ENCODE assay signal across 8 cellular contexts in genomic region chr2:207163815-207164747, GRCh38.
A peak's percentile ranks its signal among the peaks of the same experiment; 100 is the strongest.
DNase-seq lines count a peak whose midpoint lies in the region; ATAC-seq lines count a peak whose summit lies in the region.

No MANE protein-coding gene starts in this region.

- H3K4me1 ChIP-seq in effector memory CD4-positive, alpha-beta T cell (ENCODE audit: control insufficient read depth, insufficient read depth, low read length, poor library complexity, severe bottlenecking), result peaks cover 11% of the 10 kb centered on the region
- peaks cover 20% of the 10 kb centered on the region for H3K4me1 ChIP-seq in stomach smooth muscle (ENCODE audit: control insufficient read depth, insufficient read depth, low read length)

- H3K27me3 ChIP-seq in effector memory CD4-positive, alpha-beta T cell (replicated peaks; ENCODE audit: control insufficient read depth, insufficient read depth, low read length, poor library complexity, severe bottlenecking), result no peaks in the 10 kb centered on the region
- H3K27me3 ChIP-seq in stomach smooth muscle (ENCODE audit: control insufficient read depth in 1 of 2, insufficient read depth in 2 of 2, low read length in 2 of 2), result no peaks in the 10 kb centered on the region

- H3K9ac ChIP-seq in stomach smooth muscle (ENCODE audit: low read length in 2 of 2), result peak overlapping the region; percentile 98 to 99

- no peaks in the 10 kb centered on the region for H3K9me3 ChIP-seq in effector memory CD4-positive, alpha-beta T cell (ENCODE audit: control insufficient read depth, low read length)
- no peaks in the 10 kb centered on the region for H3K9me3 ChIP-seq in stomach smooth muscle (ENCODE audit: control insufficient read depth in 2 of 2, low read length in 2 of 2)

- H3K36me3 ChIP-seq in effector memory CD4-positive, alpha-beta T cell (ENCODE audit: control insufficient read depth, insufficient read depth, low read length), result no peaks in the 10 kb centered on the region
- H3K36me3 ChIP-seq in stomach smooth muscle (ENCODE audit: control insufficient read depth in 2 of 2, insufficient read depth in 2 of 2, low read length in 2 of 2), result no peaks in the 10 kb centered on the region

- peak overlapping the region; percentile 98 for H3K27ac ChIP-seq in effector memory CD4-positive, alpha-beta T cell (ENCODE audit: insufficient read depth, low read length, poor library complexity, severe bottlenecking)
- peak overlapping the region; percentile 100 for H3K27ac ChIP-seq in stomach smooth muscle (ENCODE audit: low read length)

- DNase-seq in activated effector memory CD4-positive, alpha-beta T cell treated with anti-CD3 and anti-CD28 coated beads, Interleukin-2, amount 50 U/mL, for 16 hours, result peak; percentile 73
- DNase-seq in activated effector memory CD4-positive, alpha-beta T cell treated with Interleukin-2 at 50 U/mL for 16 hours, result no peak
- DNase-seq in SW480 (ENCODE audit: low spot score) (peak; percentile 5), medulla oblongata (ENCODE audit: extremely low spot score) (peak; percentile 81), NCI-H510A treated with DMSO at 0.1 percent for 48 hours (lab: John Stamatoyannopoulos, UW) (no peak)
- no peak for DNase-seq in effector memory CD4-positive, alpha-beta T cell

- ATAC-seq in HG03469 (IDR thresholded peaks at IDR 0.05; ENCODE audit: unreplicated experiment), result no peak

- peak overlapping the region; percentile 76 for H3K4me3 ChIP-seq in effector memory CD4-positive, alpha-beta T cell (ENCODE audit: insufficient read depth, low read depth, low read length, poor library complexity, severe bottlenecking)
- peak overlapping the region; percentile 76 to 97 for H3K4me3 ChIP-seq in stomach smooth muscle (ENCODE audit: low read length in 2 of 2)

Comparison
In these comparisons a context has a peak if more than half of its experiments do, and no peak if none do; other contexts are left out.
1. DNase-seq: peak in activated effector memory CD4-positive, alpha-beta T cell treated with anti-CD3 and anti-CD28 coated beads, Interleukin-2, amount 50 U/mL, for 16 hours (single experiment), SW480 (single experiment) and medulla oblongata (single experiment); none in activated effector memory CD4-positive, alpha-beta T cell treated with Interleukin-2 at 50 U/mL for 16 hours (single experiment), effector memory CD4-positive, alpha-beta T cell (0 of 3) and NCI-H510A treated with DMSO at 0.1 percent for 48 hours (single experiment).